In the genomic region with DNA sequence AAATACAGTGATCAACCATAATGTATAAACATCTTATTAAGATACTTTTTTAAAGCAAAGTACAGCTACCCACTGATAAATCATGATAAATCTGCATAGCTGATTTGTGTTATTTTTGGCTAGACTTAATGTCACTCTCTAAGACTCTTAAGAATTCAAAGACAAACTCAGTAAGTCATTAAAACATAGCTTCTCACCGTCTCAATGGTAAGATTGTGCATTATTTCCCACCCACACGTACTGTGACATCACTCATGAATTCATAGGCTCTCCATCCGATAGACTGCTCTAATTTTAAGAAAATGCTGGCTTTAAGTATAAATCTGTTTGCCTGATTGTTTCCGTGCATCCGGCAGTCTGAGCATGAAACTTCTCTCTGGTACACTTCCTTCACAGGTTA, we compare ENCODE assay signal across 1 cellular context.
TF ChIP-seq lines count a peak whose summit lies in the region.

No MANE protein-coding gene starts in this region.

TF ChIP-seq in IMR-90, 13 proteins besides CTCF, POLR2A, EP300 and RAD21 (continued from another document):
- TF ChIP-seq CEBPB (IDR thresholded peaks at IDR 0.05; ENCODE audit: low read depth, low read length) = no peak
- no peak for TF ChIP-seq RCOR1 (IDR thresholded peaks at IDR 0.05; ENCODE audit: insufficient replicate concordance, low read length)
- no peak for TF ChIP-seq NFE2L2 (IDR thresholded peaks at IDR 0.05; ENCODE audit: low read depth, low read length)
- TF ChIP-seq FOS (IDR thresholded peaks at IDR 0.05; ENCODE audit: low read depth, low read length) = no peak
- TF ChIP-seq USF2 (IDR thresholded peaks at IDR 0.05; ENCODE audit: low read depth, low read length) = no peak
- no peak for TF ChIP-seq MXI1 (IDR thresholded peaks at IDR 0.05; ENCODE audit: borderline replicate concordance, low read depth, low read length)
- TF ChIP-seq BHLHE40 (IDR thresholded peaks at IDR 0.05; ENCODE audit: low read depth, low read length) = no peak
